Comparison of ENCODE assay signal across 10 cellular contexts in the genomic region with DNA sequence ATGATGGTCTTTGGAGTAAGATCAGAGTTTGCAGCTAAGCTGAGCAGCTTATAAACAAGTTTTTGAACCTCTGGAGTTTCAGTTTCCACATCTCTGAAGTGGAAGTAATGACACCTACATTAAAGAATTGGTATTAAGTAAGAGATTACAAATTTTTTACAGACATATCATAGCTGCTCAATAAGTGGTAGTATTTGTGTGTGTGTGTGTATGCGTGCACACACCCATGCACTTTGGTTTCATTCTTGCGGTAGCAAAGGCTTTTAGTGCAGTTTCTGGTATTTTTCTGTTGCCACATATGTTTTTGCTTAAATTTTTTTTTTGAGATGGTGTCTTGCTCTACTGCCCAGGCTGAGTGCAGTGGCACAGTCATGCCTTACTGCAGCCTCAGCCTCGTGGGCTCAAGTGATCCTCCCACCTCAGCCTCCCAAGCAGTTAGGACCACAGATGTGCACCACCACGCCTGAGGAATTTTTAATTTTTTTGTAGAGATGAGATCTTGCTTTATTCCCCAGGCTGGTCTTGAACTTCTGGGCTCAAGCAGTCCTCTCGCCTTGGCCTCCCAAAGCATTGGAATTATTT. TPM values are rescaled to one million over a fixed set of nuclear protein-coding genes. Genes with fewer than 3 reads are reported as not detected.
DNase-seq lines count a peak whose midpoint lies in the region; ATAC-seq, FAIRE-seq and TF ChIP-seq lines count a peak whose summit lies in the region.
"Had no signal": no experiment of that assay in that cellular context is flagged by ENCODE, and none has a peak within 500 bp of the region (broad histone marks: within the 10 kb centered on the region; RNA-seq: fewer than 3 reads in every experiment).

No MANE protein-coding gene starts in this region.

- peaks cover 82% of the 10 kb centered on the region for H3K4me1 Mint-ChIP-seq in CD4-positive, alpha-beta T cell (ENCODE audit: low read depth)
- peaks cover 4% of the 10 kb centered on the region for H3K4me1 Mint-ChIP-seq in astrocyte (ENCODE audit: low read depth, unreplicated experiment)
- peaks cover 14 to 78% (median 56%) of the 10 kb centered on the region in 4 donors for H3K4me1 Mint-ChIP-seq in naive thymus-derived CD8-positive, alpha-beta T cell

- no peaks in the 10 kb centered on the region for H3K36me3 ChIP-seq in astrocyte (ENCODE audit: insufficient read depth, low read length)

- H3K4me1 ChIP-seq in astrocyte (ENCODE audit: insufficient read depth, low read length): peaks cover 11% of the 10 kb centered on the region

- DNase-seq in CD4-positive, alpha-beta T cell: no peak
- DNase-seq in HCEC 1CT: peak; percentile 65
- peak; percentile 7 for DNase-seq in astrocyte (ENCODE audit: low read depth)
- DNase-seq in naive thymus-derived CD8-positive, alpha-beta T cell: no peak
- no peak for DNase-seq in DMS79 treated with DMSO at 0.1 percent for 48 hours (lab: John Stamatoyannopoulos, UW)
- DNase-seq in NCI-H1694 treated with DMSO at 0.1 percent for 48 hours (lab: John Stamatoyannopoulos, UW): no peak
- DNase-seq: effector CD8-positive, alpha-beta T cell; NCI-H2029 treated with DMSO at 0.1 percent for 48 hours had no signal

- no peak overlapping the region for H3K27ac ChIP-seq in CD4-positive, alpha-beta T cell (ENCODE audit: low read depth, low read length)
- H3K27ac ChIP-seq in astrocyte (ENCODE audit: low read depth, low read length): no peak overlapping the region

- no peak for TF ChIP-seq CTCF in CD4-positive, alpha-beta T cell (IDR thresholded peaks at IDR 0.05)
- no peak for TF ChIP-seq CTCF in astrocyte (IDR thresholded peaks at IDR 0.05; ENCODE audit: insufficient read depth, low read depth, low read length)

- no peaks in the 10 kb centered on the region for H3K27me3 Mint-ChIP-seq in CD4-positive, alpha-beta T cell
- no peaks in the 10 kb centered on the region for H3K27me3 Mint-ChIP-seq in astrocyte (ENCODE audit: low read depth, unreplicated experiment)
- peaks cover 0 to 1% (median 0%) of the 10 kb centered on the region in 5 donors for H3K27me3 Mint-ChIP-seq in naive thymus-derived CD8-positive, alpha-beta T cell

- no peak overlapping the region for H3K4me3 ChIP-seq in astrocyte (ENCODE audit: insufficient read depth, low read depth, low read length)

- POLR2A ChIA-PET in CD4-positive, alpha-beta T cell (lab: Charles Lee): interaction anchor here (0.6 to 1.7 kb wide), 5 partner anchors 13 to 255 kb away, joined by 3 to 7 read pairs (median 3); partner anchors contain the start of gene MTRF1
- POLR2A ChIA-PET in naive thymus-derived CD8-positive, alpha-beta T cell (lab: Charles Lee): interaction anchor here (0.7 to 0.8 kb wide), 4 partner anchors 9 to 58 kb away, joined by 3 to 4 read pairs (median 3); no protein-coding TSS in a partner anchor

- no peak overlapping the region for H2AFZ ChIP-seq in astrocyte (ENCODE audit: low read depth, low read length)

- H3K27ac Mint-ChIP-seq in CD4-positive, alpha-beta T cell: peak overlapping the region; percentile 98
- H3K27ac Mint-ChIP-seq in astrocyte (ENCODE audit: unreplicated experiment): no peak overlapping the region
- peak overlapping the region; percentile 2 to 90 (median 72) for H3K27ac Mint-ChIP-seq in naive thymus-derived CD8-positive, alpha-beta T cell

- ATAC-seq in CD4-positive, alpha-beta T cell (ENCODE audit: poor library complexity): no peak
- ATAC-seq in naive thymus-derived CD8-positive, alpha-beta T cell: no peak
- ATAC-seq in HG03460 (IDR thresholded peaks at IDR 0.05; ENCODE audit: unreplicated experiment): no peak

- peaks cover 37% of the 10 kb centered on the region for H4K20me1 ChIP-seq in astrocyte (ENCODE audit: insufficient read depth, low read length)

- no peaks in the 10 kb centered on the region for H3K27me3 ChIP-seq in CD4-positive, alpha-beta T cell (ENCODE audit: control insufficient read depth, insufficient read depth, low read length)
- no peaks in the 10 kb centered on the region for H3K27me3 ChIP-seq in astrocyte (ENCODE audit: insufficient read depth, low read length)

- no peaks in the 10 kb centered on the region for H3K9me3 Mint-ChIP-seq in CD4-positive, alpha-beta T cell
- H3K9me3 Mint-ChIP-seq in astrocyte (ENCODE audit: unreplicated experiment): no peaks in the 10 kb centered on the region
- H3K9me3 Mint-ChIP-seq in naive thymus-derived CD8-positive, alpha-beta T cell: no peaks in the 10 kb centered on the region

- no peak overlapping the region for H3K9ac ChIP-seq in astrocyte (ENCODE audit: low read length)

- no peaks in the 10 kb centered on the region for H3K9me3 ChIP-seq in CD4-positive, alpha-beta T cell (ENCODE audit: control insufficient read depth, low read length)
- H3K9me3 ChIP-seq in astrocyte (ENCODE audit: insufficient read depth, low read depth, low read length): no peaks in the 10 kb centered on the region

- H3K4me3 Mint-ChIP-seq in CD4-positive, alpha-beta T cell: peak overlapping the region; percentile 52
- H3K4me3 Mint-ChIP-seq in astrocyte (ENCODE audit: unreplicated experiment): no peak overlapping the region
- peak overlapping the region; percentile 67 to 99 (median 86) for H3K4me3 Mint-ChIP-seq in naive thymus-derived CD8-positive, alpha-beta T cell

- intact Hi-C loops in CD4-positive, alpha-beta T cell (cut with DNase I, micrococcal nuclease): loop anchor here (10.0 kb wide), 2 partner anchors 121 to 251 kb away; partner anchors contain the start of genes KBTBD7 (in 1 of the 2) and WBP4 (in 1 of the 2)

- peaks cover 51% of the 10 kb centered on the region for H3K36me3 Mint-ChIP-seq in CD4-positive, alpha-beta T cell (ENCODE audit: low read depth)
- H3K36me3 Mint-ChIP-seq in astrocyte (ENCODE audit: low read depth, unreplicated experiment): no peaks in the 10 kb centered on the region
- H3K36me3 Mint-ChIP-seq in naive thymus-derived CD8-positive, alpha-beta T cell: peaks cover 6 to 42% (median 19%) of the 10 kb centered on the region in 3 donors

- CTCF ChIA-PET in CD4-positive, alpha-beta T cell (lab: Charles Lee): no interaction called here

- peaks cover 90% of the 10 kb centered on the region for H3K79me2 ChIP-seq in astrocyte (ENCODE audit: insufficient read depth, low read length)

- no peak for FAIRE-seq in astrocyte (lab: Jason Lieb, UNC)
- FAIRE-seq: urothelium cell line had no signal

- no peak overlapping the region for H3K4me2 ChIP-seq in astrocyte (ENCODE audit: low read length)

RNA-seq across cellular contexts. Expression of gene NAA16, which starts 4.5 kb away (rescaled TPM):
- 10 to 100 TPM; 76.9 to 80.5 TPM for total RNA-seq in CD4-positive, alpha-beta T cell
- 10.0 and 11.5 TPM in 2 replicates for total RNA-seq in astrocyte
- total RNA-seq in naive thymus-derived CD8-positive, alpha-beta T cell: 10 to 100 TPM; 85.1 to 95.5 TPM
- 10 to 100 TPM; 22.6 to 43.3 (median 26.5) TPM for polyA plus RNA-seq in naive thymus-derived CD8-positive, alpha-beta T cell

RNA-seq across cellular contexts. Expression of gene MTRF1, which starts 52.2 kb away (rescaled TPM):
- 10 to 100 TPM; 15.7 to 17.8 TPM for total RNA-seq in CD4-positive, alpha-beta T cell
- 11.2 and 11.6 TPM in 2 replicates for total RNA-seq in astrocyte
- 10 to 100 TPM; 44.2 to 45.9 TPM for total RNA-seq in naive thymus-derived CD8-positive, alpha-beta T cell
- polyA plus RNA-seq in naive thymus-derived CD8-positive, alpha-beta T cell: 10 to 100 TPM; 13.8 to 24.3 (median 19.7) TPM

Comparison
In these comparisons a context has a peak if more than half of its experiments do, and no peak if none do; other contexts are left out.
1. DNase-seq: peak in HCEC 1CT (single experiment) and astrocyte (single experiment); none in CD4-positive, alpha-beta T cell (0 of 10), naive thymus-derived CD8-positive, alpha-beta T cell (0 of 10), DMS79 treated with DMSO at 0.1 percent for 48 hours (single experiment) and NCI-H1694 treated with DMSO at 0.1 percent for 48 hours (single experiment).